1 cellular context compared by ENCODE assay signal in the genomic region with DNA sequence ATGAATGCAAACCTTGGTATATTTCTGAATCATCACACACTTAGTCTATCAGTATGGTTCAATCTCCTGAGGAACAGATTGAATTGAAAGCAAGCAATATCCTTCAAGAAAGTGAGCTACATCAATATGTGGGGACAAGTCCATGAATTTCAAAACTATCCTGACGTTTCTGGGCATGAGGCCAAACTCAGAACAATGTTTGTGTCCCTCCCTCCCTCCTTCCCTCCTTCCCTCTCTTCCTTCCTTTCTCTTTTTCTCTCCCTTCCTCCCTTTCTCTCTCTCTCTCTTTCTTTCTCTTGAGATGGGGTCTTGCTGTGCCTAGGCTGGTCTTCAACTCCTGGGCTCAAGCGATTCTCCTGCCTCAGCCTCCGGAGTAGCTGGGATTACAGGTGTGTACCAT.
TF ChIP-seq lines count a peak whose summit lies in the region.

No MANE protein-coding gene starts in this region.

TF ChIP-seq in HEK293, 187 proteins besides CTCF, POLR2A, EP300 and RAD21 (continued from another document):
- TF ChIP-seq, protein P1, sequence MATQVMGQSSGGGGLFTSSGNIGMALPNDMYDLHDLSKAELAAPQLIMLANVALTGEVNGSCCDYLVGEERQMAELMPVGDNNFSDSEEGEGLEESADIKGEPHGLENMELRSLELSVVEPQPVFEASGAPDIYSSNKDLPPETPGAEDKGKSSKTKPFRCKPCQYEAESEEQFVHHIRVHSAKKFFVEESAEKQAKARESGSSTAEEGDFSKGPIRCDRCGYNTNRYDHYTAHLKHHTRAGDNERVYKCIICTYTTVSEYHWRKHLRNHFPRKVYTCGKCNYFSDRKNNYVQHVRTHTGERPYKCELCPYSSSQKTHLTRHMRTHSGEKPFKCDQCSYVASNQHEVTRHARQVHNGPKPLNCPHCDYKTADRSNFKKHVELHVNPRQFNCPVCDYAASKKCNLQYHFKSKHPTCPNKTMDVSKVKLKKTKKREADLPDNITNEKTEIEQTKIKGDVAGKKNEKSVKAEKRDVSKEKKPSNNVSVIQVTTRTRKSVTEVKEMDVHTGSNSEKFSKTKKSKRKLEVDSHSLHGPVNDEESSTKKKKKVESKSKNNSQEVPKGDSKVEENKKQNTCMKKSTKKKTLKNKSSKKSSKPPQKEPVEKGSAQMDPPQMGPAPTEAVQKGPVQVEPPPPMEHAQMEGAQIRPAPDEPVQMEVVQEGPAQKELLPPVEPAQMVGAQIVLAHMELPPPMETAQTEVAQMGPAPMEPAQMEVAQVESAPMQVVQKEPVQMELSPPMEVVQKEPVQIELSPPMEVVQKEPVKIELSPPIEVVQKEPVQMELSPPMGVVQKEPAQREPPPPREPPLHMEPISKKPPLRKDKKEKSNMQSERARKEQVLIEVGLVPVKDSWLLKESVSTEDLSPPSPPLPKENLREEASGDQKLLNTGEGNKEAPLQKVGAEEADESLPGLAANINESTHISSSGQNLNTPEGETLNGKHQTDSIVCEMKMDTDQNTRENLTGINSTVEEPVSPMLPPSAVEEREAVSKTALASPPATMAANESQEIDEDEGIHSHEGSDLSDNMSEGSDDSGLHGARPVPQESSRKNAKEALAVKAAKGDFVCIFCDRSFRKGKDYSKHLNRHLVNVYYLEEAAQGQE (tag by site-specific recombination; IDR thresholded peaks at IDR 0.05): no peak
- TF ChIP-seq ZNF558 (tag by site-specific recombination; IDR thresholded peaks at IDR 0.05) (no peak), ZNF76 (tag by site-specific recombination; IDR thresholded peaks at IDR 0.05; ENCODE audit: borderline replicate concordance, low read depth) (no peak)
- TF ChIP-seq, protein P2, sequence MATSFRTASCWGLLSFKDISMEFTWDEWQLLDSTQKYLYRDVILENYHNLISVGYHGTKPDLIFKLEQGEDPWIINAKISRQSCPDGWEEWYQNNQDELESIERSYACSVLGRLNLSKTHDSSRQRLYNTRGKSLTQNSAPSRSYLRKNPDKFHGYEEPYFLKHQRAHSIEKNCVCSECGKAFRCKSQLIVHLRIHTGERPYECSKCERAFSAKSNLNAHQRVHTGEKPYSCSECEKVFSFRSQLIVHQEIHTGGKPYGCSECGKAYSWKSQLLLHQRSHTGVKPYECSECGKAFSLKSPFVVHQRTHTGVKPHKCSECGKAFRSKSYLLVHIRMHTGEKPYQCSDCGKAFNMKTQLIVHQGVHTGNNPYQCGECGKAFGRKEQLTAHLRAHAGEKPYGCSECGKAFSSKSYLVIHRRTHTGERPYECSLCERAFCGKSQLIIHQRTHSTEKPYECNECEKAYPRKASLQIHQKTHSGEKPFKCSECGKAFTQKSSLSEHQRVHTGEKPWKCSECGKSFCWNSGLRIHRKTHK (tag by site-specific recombination; IDR thresholded peaks at IDR 0.05): no peak
- TF ChIP-seq, protein P3, sequence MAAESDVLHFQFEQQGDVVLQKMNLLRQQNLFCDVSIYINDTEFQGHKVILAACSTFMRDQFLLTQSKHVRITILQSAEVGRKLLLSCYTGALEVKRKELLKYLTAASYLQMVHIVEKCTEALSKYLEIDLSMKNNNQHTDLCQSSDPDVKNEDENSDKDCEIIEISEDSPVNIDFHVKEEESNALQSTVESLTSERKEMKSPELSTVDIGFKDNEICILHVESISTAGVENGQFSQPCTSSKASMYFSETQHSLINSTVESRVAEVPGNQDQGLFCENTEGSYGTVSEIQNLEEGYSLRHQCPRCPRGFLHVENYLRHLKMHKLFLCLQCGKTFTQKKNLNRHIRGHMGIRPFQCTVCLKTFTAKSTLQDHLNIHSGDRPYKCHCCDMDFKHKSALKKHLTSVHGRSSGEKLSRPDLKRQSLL (tag by site-specific recombination; IDR thresholded peaks at IDR 0.05): no peak
